Comparison of ENCODE assay signal across 15 cellular contexts in genomic region chrX:77527233-77528001, GRCh38.
A peak's percentile ranks its signal among the peaks of the same experiment; 100 is the strongest.
DNase-seq lines count a peak whose midpoint lies in the region; ATAC-seq and TF ChIP-seq lines count a peak whose summit lies in the region.
"Had no signal": no experiment of that assay in that cellular context is flagged by ENCODE, and none has a peak within 500 bp of the region (broad histone marks: within the 10 kb centered on the region; RNA-seq: fewer than 3 reads in every experiment).

No MANE protein-coding gene starts in this region.

- CTCF ChIA-PET in activated CD4-positive, alpha-beta memory T cell treated with anti-CD3 and anti-CD28 coated beads for 36 hours (lab: Charles Lee), result no interaction called here
- CTCF ChIA-PET in activated CD4-positive, alpha-beta memory T cell treated with anti-CD3 and anti-CD28 coated beads, Interleukin-2, amount 10 ng/mL, durations not matched to agents 7 days and 5 days (lab: Charles Lee), result no interaction called here
- CTCF ChIA-PET in GM10248 (lab: Yijun Ruan, JAX), result no interaction called here

- 77 to 86% methylated on average over 18 of the region's 18 CpGs for WGBS in sigmoid colon, 2 donors

- TF ChIP-seq CTCF in brain (conservative IDR thresholded peaks at IDR 0.05), result no peak
- TF ChIP-seq CTCF in sigmoid colon (IDR thresholded peaks at IDR 0.05), result no peak
- no peak for TF ChIP-seq CTCF in GM10248 (IDR thresholded peaks at IDR 0.05; ENCODE audit: control extremely low read depth, extremely low read depth, low read depth, missing control alignments)

- H3K9me3 ChIP-seq in sigmoid colon, result no peaks in the 10 kb centered on the region

- no peak overlapping the region for H3K4me3 ChIP-seq in sigmoid colon

- intact Hi-C loops in activated CD4-positive, alpha-beta memory T cell treated with anti-CD3 and anti-CD28 coated beads for 36 hours (cut with micrococcal nuclease), result no loop called here
- intact Hi-C loops in sigmoid colon (cut with DNase I), result no loop called here

- H3K36me3 ChIP-seq in sigmoid colon, result no peaks in the 10 kb centered on the region
- H3K36me3 ChIP-seq: WERI-Rb-1 had no signal

- peaks cover 0 to 14% (median 0%) of the 10 kb centered on the region in 4 donors for H3K4me1 ChIP-seq in sigmoid colon

- no peaks in the 10 kb centered on the region for H3K27me3 Mint-ChIP-seq in activated CD4-positive, alpha-beta memory T cell treated with anti-CD3 and anti-CD28 coated beads for 36 hours
- no peaks in the 10 kb centered on the region for H3K27me3 Mint-ChIP-seq in activated CD4-positive, alpha-beta memory T cell treated with anti-CD3 and anti-CD28 coated beads, Interleukin-2, amount 10 ng/mL, durations not matched to agents 7 days and 5 days
- no peaks in the 10 kb centered on the region for H3K27me3 Mint-ChIP-seq in brain
- H3K27me3 Mint-ChIP-seq: type B pancreatic cell had no signal

- TF ChIP-seq POLR2A in sigmoid colon (IDR thresholded peaks at IDR 0.05), result no peak

- H3K9me3 Mint-ChIP-seq in activated CD4-positive, alpha-beta memory T cell treated with anti-CD3 and anti-CD28 coated beads for 36 hours, result peaks cover 18% of the 10 kb centered on the region
- H3K9me3 Mint-ChIP-seq in activated CD4-positive, alpha-beta memory T cell treated with anti-CD3 and anti-CD28 coated beads, Interleukin-2, amount 10 ng/mL, durations not matched to agents 7 days and 5 days, result peaks cover 15% of the 10 kb centered on the region
- H3K9me3 Mint-ChIP-seq in brain, result peaks cover 29 to 38% (median 34%) of the 10 kb centered on the region in 5 experiments
- H3K9me3 Mint-ChIP-seq: type B pancreatic cell had no signal

- POLR2A ChIA-PET in activated CD4-positive, alpha-beta memory T cell treated with anti-CD3 and anti-CD28 coated beads for 36 hours (lab: Charles Lee), result no interaction called here
- POLR2A ChIA-PET in activated CD4-positive, alpha-beta memory T cell treated with anti-CD3 and anti-CD28 coated beads, Interleukin-2, amount 10 ng/mL, durations not matched to agents 7 days and 5 days (lab: Charles Lee), result no interaction called here
- POLR2A ChIA-PET in GM10248 (lab: Yijun Ruan, JAX), result no interaction called here

- no peak for ATAC-seq in GM18867 (IDR thresholded peaks at IDR 0.05; ENCODE audit: unreplicated experiment)

- no peak for TF ChIP-seq EP300 in sigmoid colon (IDR thresholded peaks at IDR 0.05)

- no peak overlapping the region for H3K4me3 Mint-ChIP-seq in activated CD4-positive, alpha-beta memory T cell treated with anti-CD3 and anti-CD28 coated beads for 36 hours
- no peak overlapping the region for H3K4me3 Mint-ChIP-seq in activated CD4-positive, alpha-beta memory T cell treated with anti-CD3 and anti-CD28 coated beads, Interleukin-2, amount 10 ng/mL, durations not matched to agents 7 days and 5 days
- H3K4me3 Mint-ChIP-seq in brain, result no peak overlapping the region
- H3K4me3 Mint-ChIP-seq: type B pancreatic cell had no signal

- peak overlapping the region in 1 of 4 donors; percentile 42 for H3K27ac ChIP-seq in sigmoid colon
- H3K27ac ChIP-seq: WERI-Rb-1 had no signal

- peak overlapping the region; percentile 69 for H3K27ac Mint-ChIP-seq in activated CD4-positive, alpha-beta memory T cell treated with anti-CD3 and anti-CD28 coated beads for 36 hours
- H3K27ac Mint-ChIP-seq in activated CD4-positive, alpha-beta memory T cell treated with anti-CD3 and anti-CD28 coated beads, Interleukin-2, amount 10 ng/mL, durations not matched to agents 7 days and 5 days, result no peak overlapping the region
- H3K27ac Mint-ChIP-seq in brain, result peak overlapping the region in 3 of 5 experiments; percentile 10 to 36 (median 23)
- H3K27ac Mint-ChIP-seq: type B pancreatic cell had no signal

- DNase-seq in activated CD4-positive, alpha-beta memory T cell treated with anti-CD3 and anti-CD28 coated beads for 36 hours, result no peak
- no peak for DNase-seq in activated CD4-positive, alpha-beta memory T cell treated with anti-CD3 and anti-CD28 coated beads, Interleukin-2, amount 10 ng/mL, durations not matched to agents 7 days and 5 days
- DNase-seq in iPS-NIHi7 (ENCODE audit: extremely low spot score) (peak; percentile 15), sigmoid colon (peak; percentile 71), DMS53 (lab: John Stamatoyannopoulos, UW) (no peak), GM10248 (ENCODE audit: extremely low spot score) (no peak)
- DNase-seq: activated T-cell treated with anti-CD3 and anti-CD28 coated beads for 4 hours; NCI-H1417 treated with DMSO at 0.1 percent for 48 hours; NCI-H774; occipital lobe; stimulated activated CD4-positive, alpha-beta T cell treated with anti-CD3 and anti-CD28 coated beads, Interleukin-15, amount 100 ng/mL, for 24 hours; WERI-Rb-1 had no signal

- peaks cover 30% of the 10 kb centered on the region for H3K36me3 Mint-ChIP-seq in activated CD4-positive, alpha-beta memory T cell treated with anti-CD3 and anti-CD28 coated beads for 36 hours
- peaks cover 50% of the 10 kb centered on the region for H3K36me3 Mint-ChIP-seq in activated CD4-positive, alpha-beta memory T cell treated with anti-CD3 and anti-CD28 coated beads, Interleukin-2, amount 10 ng/mL, durations not matched to agents 7 days and 5 days (ENCODE audit: low read depth)
- H3K36me3 Mint-ChIP-seq in brain, result peaks cover 61% of the 10 kb centered on the region

- H3K27me3 ChIP-seq in sigmoid colon, result no peaks in the 10 kb centered on the region

- H3K4me1 Mint-ChIP-seq in activated CD4-positive, alpha-beta memory T cell treated with anti-CD3 and anti-CD28 coated beads for 36 hours (ENCODE audit: low read depth), result peaks cover 21% of the 10 kb centered on the region
- H3K4me1 Mint-ChIP-seq in activated CD4-positive, alpha-beta memory T cell treated with anti-CD3 and anti-CD28 coated beads, Interleukin-2, amount 10 ng/mL, durations not matched to agents 7 days and 5 days, result peaks cover 7% of the 10 kb centered on the region
- no peaks in the 10 kb centered on the region for H3K4me1 Mint-ChIP-seq in brain

Comparison
In these comparisons a context has a peak if more than half of its experiments do, and no peak if none do; other contexts are left out.
1. DNase-seq: peak in iPS-NIHi7 (single experiment) and sigmoid colon (single experiment); none in activated CD4-positive, alpha-beta memory T cell treated with anti-CD3 and anti-CD28 coated beads for 36 hours (single experiment), activated CD4-positive, alpha-beta memory T cell treated with anti-CD3 and anti-CD28 coated beads, Interleukin-2, amount 10 ng/mL, durations not matched to agents 7 days and 5 days (single experiment), DMS53 (single experiment) and GM10248 (single experiment).